In the genomic region with DNA sequence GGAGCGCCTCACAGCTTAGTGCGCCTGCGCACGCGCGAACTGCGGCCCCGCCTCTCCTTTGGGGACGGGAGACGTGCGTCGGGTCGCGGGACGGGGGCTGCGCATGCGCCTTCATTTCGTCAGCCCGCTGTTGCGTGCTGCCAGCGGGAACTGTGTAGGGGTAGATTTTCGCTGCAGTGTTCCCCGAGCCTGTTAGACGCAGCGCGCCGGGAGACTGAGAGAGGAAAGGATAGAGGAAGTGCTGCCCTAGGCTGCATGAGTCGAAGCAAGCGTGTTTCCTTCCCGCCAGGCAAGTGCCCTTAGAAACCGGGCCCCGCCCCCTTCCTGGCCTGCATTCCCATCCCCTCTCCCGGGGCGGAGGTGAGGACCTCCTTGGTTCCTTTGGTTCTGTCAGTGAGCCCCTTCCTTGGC, we compare ENCODE assay signal across 8 cellular contexts. TPM values are rescaled to one million over a fixed set of nuclear protein-coding genes. Genes with fewer than 3 reads are reported as not detected.
A peak's percentile ranks its signal among the peaks of the same experiment; 100 is the strongest.
DNase-seq lines count a peak whose midpoint lies in the region; ATAC-seq and TF ChIP-seq lines count a peak whose summit lies in the region.

No MANE protein-coding gene starts in this region.

- H3K4me1 ChIP-seq in psoas muscle (peaks cover 38% of the 10 kb centered on the region), urinary bladder (ENCODE audit: insufficient read depth) (no peaks in the 10 kb centered on the region)

- peak overlapping the region; percentile 94 for H3K27ac ChIP-seq in psoas muscle
- peak overlapping the region; percentile 83 for H3K27ac ChIP-seq in urinary bladder (ENCODE audit: low read depth)

- peaks cover 34% of the 10 kb centered on the region for H3K36me3 Mint-ChIP-seq in T-helper 1 cell treated with Interleukin-12 subunit alpha and Interleukin-12 subunit beta and Interleukin-4 antibody, amounts not matched to agents 30 μg/mL and 1 μg/mL, for 36 hours (ENCODE audit: low read depth)

- DNase-seq in NCI-H1694 treated with DMSO at 0.1 percent for 48 hours (lab: John Stamatoyannopoulos, UW) (peak; percentile 87), amygdala (lab: John Stamatoyannopoulos, UW) (peak; percentile 72 to 96 (median 88)), left ventricle myocardium superior (peak; percentile 98), psoas muscle (peak; percentile 95 to 98)

- H3K27me3 Mint-ChIP-seq in T-helper 1 cell treated with Interleukin-12 subunit alpha and Interleukin-12 subunit beta and Interleukin-4 antibody, amounts not matched to agents 30 μg/mL and 1 μg/mL, for 36 hours (ENCODE audit: low read depth): peaks cover 12% of the 10 kb centered on the region

- H3K4me1 Mint-ChIP-seq in T-helper 1 cell treated with Interleukin-12 subunit alpha and Interleukin-12 subunit beta and Interleukin-4 antibody, amounts not matched to agents 30 μg/mL and 1 μg/mL, for 36 hours (ENCODE audit: low read depth): peaks cover 46% of the 10 kb centered on the region

- TF ChIP-seq POLR2A in GM18505 (IDR thresholded peaks at IDR 0.05; ENCODE audit: borderline replicate concordance, extremely low read depth, insufficient read depth, insufficient read length): peak; percentile 80

- H3K4me3 Mint-ChIP-seq in T-helper 1 cell treated with Interleukin-12 subunit alpha and Interleukin-12 subunit beta and Interleukin-4 antibody, amounts not matched to agents 30 μg/mL and 1 μg/mL, for 36 hours: peak overlapping the region; percentile 97

- H3K4me3 ChIP-seq in psoas muscle (peak overlapping the region; percentile 83), urinary bladder (ENCODE audit: low read depth, low read length) (peak overlapping the region; percentile 48)

- no peaks in the 10 kb centered on the region for H3K9me3 ChIP-seq in psoas muscle

- TF ChIP-seq CTCF in psoas muscle (IDR thresholded peaks at IDR 0.05): no peak

- WGBS in psoas muscle, 3 donors: 0 to 1% (median 0%) methylated on average over 29 to 34 of the region's 34 CpGs
- WGBS in urinary bladder: under 1% methylated on average over 34 of the region's 34 CpGs

- intact Hi-C loops in left ventricle myocardium superior (cut with micrococcal nuclease) (loop anchor here (10.0 kb wide), 1 partner anchor 95 kb away; no protein-coding TSS in a partner anchor), psoas muscle (cut with DNase I) (loop anchor here (5.0 to 10.0 kb wide), 2 partner anchors 57 to 295 kb away; no protein-coding TSS in a partner anchor)

- ATAC-seq in GM18505 (IDR thresholded peaks at IDR 0.05; ENCODE audit: unreplicated experiment) (peak; percentile 86), HG02943 (IDR thresholded peaks at IDR 0.05; ENCODE audit: low read depth, unreplicated experiment) (peak; percentile 81), left ventricle myocardium superior (peak; percentile 96), psoas muscle (peak; percentile 94 to 96 (median 96))

- H3K27me3 ChIP-seq in psoas muscle (ENCODE audit: insufficient read depth in 3 of 3, low read length in 2 of 3): no peaks in the 10 kb centered on the region

- no peaks in the 10 kb centered on the region for H3K9me3 Mint-ChIP-seq in T-helper 1 cell treated with Interleukin-12 subunit alpha and Interleukin-12 subunit beta and Interleukin-4 antibody, amounts not matched to agents 30 μg/mL and 1 μg/mL, for 36 hours

- H3K27ac Mint-ChIP-seq in T-helper 1 cell treated with Interleukin-12 subunit alpha and Interleukin-12 subunit beta and Interleukin-4 antibody, amounts not matched to agents 30 μg/mL and 1 μg/mL, for 36 hours: peak overlapping the region; percentile 98

- peaks cover 0 to 10% of the 10 kb centered on the region in 2 donors for H3K36me3 ChIP-seq in psoas muscle (ENCODE audit: insufficient read depth in 1 of 2, low read depth in 1 of 2)
- H3K36me3 ChIP-seq in urinary bladder (ENCODE audit: insufficient read depth): no peaks in the 10 kb centered on the region

RNA-seq across cellular contexts. Expression of gene ITGA1, which starts 12.3 kb away (rescaled TPM):
- total RNA-seq in left ventricle myocardium superior: 29.2 TPM
- total RNA-seq in psoas muscle: 10 to 100 TPM; 13.0 to 29.3 (median 17.4) TPM
- 1 to 10 TPM; 3.4 to 3.7 (median 3.5) TPM for polyA plus RNA-seq in psoas muscle
- total RNA-seq in urinary bladder: 303 TPM
- polyA plus RNA-seq in urinary bladder: 53.9 TPM

RNA-seq across cellular contexts. Expression of gene PELO, which starts 12.3 kb away (rescaled TPM):
- total RNA-seq in left ventricle myocardium superior: 22.5 TPM
- total RNA-seq in psoas muscle: 10 to 100 TPM; 24.8 to 30.1 (median 25.3) TPM
- polyA plus RNA-seq in psoas muscle: 10 to 100 TPM; 13.1 to 26.7 (median 26.6) TPM
- total RNA-seq in urinary bladder: 58.7 TPM
- 38.0 TPM for polyA plus RNA-seq in urinary bladder

Comparison
In these comparisons a context has a peak if more than half of its experiments do, and no peak if none do; other contexts are left out.
1. Peak in every context shown above with its lines: DNase-seq, ATAC-seq, H3K4me3 ChIP-seq and H3K27ac ChIP-seq.
2. RNA of gene ITGA1, which starts 12.3 kb away (total RNA-seq): 303 TPM in urinary bladder (single experiment); 29.2 TPM in left ventricle myocardium superior (single experiment) and 13.0 to 29.3 TPM in psoas muscle; every median in the first group is over 10 times any median in the second.